2 cellular contexts compared by ENCODE assay signal in the genomic region with DNA sequence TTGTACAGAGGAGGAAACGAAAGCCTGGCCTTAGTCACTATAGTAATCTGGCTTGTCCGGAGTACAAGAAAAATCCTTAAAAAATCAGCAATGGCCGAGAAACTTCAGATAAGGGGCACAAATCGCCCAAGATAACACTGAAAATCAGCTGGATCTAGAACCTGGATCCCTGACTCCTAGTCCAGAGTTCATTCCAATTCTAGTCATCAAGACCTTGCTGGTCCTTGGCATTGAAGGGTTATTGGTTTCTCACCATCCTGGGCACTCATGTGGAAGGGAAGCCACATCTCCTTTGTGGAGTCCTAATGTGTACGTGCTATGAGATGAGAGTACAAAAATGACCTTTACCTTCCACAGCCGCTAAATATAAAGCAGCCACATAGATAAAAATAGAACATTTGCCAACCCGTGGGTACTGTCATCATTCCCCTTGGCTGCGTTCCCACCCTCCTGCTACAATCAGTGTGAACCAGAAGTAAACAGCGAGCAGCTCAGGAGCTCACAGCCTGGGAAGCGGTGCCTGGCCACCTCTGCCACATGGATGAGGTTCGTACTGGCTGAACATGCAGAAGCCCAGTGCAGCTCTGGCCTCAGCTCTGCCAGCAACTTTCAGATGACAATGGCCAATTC.
A peak's percentile ranks its signal among the peaks of the same experiment; 100 is the strongest.
TF ChIP-seq lines count a peak whose summit lies in the region.

No MANE protein-coding gene starts in this region.

TF ChIP-seq in liver, 16 proteins besides CTCF, POLR2A, EP300 and RAD21 (continued from another document):
- TF ChIP-seq ZBTB33 (IDR thresholded peaks at IDR 0.05), result peak; percentile 34
- peak; percentile 48 to 75 for TF ChIP-seq RXRA (IDR thresholded peaks at IDR 0.05)
- TF ChIP-seq, protein P1, sequence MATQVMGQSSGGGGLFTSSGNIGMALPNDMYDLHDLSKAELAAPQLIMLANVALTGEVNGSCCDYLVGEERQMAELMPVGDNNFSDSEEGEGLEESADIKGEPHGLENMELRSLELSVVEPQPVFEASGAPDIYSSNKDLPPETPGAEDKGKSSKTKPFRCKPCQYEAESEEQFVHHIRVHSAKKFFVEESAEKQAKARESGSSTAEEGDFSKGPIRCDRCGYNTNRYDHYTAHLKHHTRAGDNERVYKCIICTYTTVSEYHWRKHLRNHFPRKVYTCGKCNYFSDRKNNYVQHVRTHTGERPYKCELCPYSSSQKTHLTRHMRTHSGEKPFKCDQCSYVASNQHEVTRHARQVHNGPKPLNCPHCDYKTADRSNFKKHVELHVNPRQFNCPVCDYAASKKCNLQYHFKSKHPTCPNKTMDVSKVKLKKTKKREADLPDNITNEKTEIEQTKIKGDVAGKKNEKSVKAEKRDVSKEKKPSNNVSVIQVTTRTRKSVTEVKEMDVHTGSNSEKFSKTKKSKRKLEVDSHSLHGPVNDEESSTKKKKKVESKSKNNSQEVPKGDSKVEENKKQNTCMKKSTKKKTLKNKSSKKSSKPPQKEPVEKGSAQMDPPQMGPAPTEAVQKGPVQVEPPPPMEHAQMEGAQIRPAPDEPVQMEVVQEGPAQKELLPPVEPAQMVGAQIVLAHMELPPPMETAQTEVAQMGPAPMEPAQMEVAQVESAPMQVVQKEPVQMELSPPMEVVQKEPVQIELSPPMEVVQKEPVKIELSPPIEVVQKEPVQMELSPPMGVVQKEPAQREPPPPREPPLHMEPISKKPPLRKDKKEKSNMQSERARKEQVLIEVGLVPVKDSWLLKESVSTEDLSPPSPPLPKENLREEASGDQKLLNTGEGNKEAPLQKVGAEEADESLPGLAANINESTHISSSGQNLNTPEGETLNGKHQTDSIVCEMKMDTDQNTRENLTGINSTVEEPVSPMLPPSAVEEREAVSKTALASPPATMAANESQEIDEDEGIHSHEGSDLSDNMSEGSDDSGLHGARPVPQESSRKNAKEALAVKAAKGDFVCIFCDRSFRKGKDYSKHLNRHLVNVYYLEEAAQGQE (IDR thresholded peaks at IDR 0.05), result peak; percentile 48
- TF ChIP-seq GABPA (IDR thresholded peaks at IDR 0.05 in 1 of 2, conservative IDR thresholded peaks at IDR 0.05 in 1 of 2), result peak in 1 of 2 donors; percentile 17
- peak; percentile 84 for TF ChIP-seq MAX (IDR thresholded peaks at IDR 0.05)
- no peak for TF ChIP-seq NR2F2 (IDR thresholded peaks at IDR 0.05)
- peak; percentile 83 to 91 for TF ChIP-seq HNF4A (conservative IDR thresholded peaks at IDR 0.05)

TF ChIP-seq in HepG2, 621 proteins besides CTCF, POLR2A, EP300 and RAD21 (continued from another document):
- TF ChIP-seq, protein P2, sequence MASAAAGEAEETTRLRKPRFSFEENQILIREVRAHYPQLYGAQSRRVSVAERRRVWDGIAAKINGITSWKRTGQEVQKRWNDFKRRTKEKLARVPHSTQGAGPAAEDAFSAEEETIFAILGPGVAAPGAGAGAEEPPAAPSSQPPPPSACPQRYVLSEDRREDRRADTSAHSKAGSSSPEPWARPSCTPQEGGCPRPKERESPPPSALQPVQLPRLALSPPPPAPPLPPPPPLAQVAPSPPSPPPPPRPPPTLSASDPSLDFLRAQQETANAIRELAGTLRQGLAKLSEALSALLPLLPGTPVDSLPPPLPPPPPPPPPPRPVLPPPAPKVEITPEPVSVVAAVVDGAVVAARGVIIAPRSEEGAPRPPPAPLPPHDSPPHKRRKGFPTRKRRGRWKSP (CRISPR knock-in tag; IDR thresholded peaks at IDR 0.05), result no peak
- TF ChIP-seq NFYB (CRISPR knock-in tag; IDR thresholded peaks at IDR 0.05) (no peak), TFDP2 (CRISPR knock-in tag; IDR thresholded peaks at IDR 0.05) (no peak), FOXK2 (IDR thresholded peaks at IDR 0.05) (no peak)
TF ChIP-seq in HepG2: peak in this region for 0.
